Comparison of ENCODE assay signal across 9 cellular contexts in the genomic region with DNA sequence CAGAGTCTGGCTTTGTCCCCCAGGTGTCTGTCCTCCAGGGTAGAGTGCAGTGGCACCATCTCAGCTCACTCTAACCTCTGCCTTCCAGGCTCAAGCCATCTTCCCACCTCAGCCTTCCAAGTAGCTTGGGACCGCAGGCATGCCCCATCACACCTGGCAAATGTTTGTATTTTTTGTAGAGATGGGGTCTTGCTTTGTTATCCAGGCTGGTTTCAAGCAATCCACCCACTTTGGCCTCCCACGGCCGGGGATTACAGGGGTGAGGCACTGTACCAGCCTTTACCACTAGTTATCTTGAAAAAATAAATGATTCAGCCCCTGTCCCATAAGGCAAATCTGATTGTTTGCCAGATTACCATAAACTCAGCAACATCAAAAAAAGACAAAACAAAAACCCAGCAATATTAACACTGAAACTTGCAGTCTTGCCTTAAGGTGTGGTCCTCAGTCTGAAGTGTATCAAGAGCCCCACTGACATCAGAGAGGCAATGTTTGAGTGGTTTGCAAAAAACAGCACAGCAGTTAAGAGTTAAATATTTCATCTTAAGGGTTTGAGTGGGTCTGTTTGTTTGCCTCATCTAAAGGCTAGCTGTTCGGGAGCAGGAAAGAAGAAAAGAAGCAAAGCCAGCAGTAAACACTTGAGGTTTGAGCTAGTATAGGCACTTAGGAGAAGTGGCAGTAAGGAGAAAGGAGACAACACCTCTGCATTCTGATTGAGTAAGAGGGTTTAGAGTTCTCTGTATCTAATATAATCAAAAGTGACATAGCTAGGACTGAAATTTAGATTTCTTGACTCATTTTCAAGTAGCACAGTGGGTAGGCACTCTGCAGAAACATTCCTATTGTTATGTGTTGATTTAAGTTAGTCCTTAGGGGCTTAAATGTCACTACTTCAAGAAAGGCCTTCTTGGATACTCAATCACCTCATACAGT. TPM values are rescaled to one million over a fixed set of nuclear protein-coding genes. Genes with fewer than 3 reads are reported as not detected.
DNase-seq lines count a peak whose midpoint lies in the region; ATAC-seq and TF ChIP-seq lines count a peak whose summit lies in the region.
"Had no signal": no experiment of that assay in that cellular context is flagged by ENCODE, and none has a peak within 500 bp of the region (broad histone marks: within the 10 kb centered on the region; RNA-seq: fewer than 3 reads in every experiment).

No MANE protein-coding gene starts in this region.

- 64% methylated on average over 4 of the region's 4 CpGs for WGBS in right cardiac atrium
- WGBS in lower leg skin, 2 donors: 48 to 56% methylated on average over 4 of the region's 4 CpGs

- peaks cover 25% of the 10 kb centered on the region for H4K20me1 ChIP-seq in PC-9 (ENCODE audit: insufficient read depth)

- H3K27me3 ChIP-seq in right cardiac atrium (ENCODE audit: control insufficient read depth, insufficient read depth) (no peaks in the 10 kb centered on the region), PC-9 (ENCODE audit: insufficient read depth, low read depth) (no peaks in the 10 kb centered on the region)
- H3K27me3 ChIP-seq: body of pancreas had no signal

- POLR2A ChIA-PET in PC-9 (lab: Charles Lee; ENCODE audit: unreplicated experiment): interaction anchor here (0.5 kb wide), 2 partner anchors 25 to 182 kb away, joined by 3 to 10 read pairs; a partner anchor contains a TSS

- peaks cover 3% of the 10 kb centered on the region for H3K36me3 Mint-ChIP-seq in type B pancreatic cell

- H3K79me2 ChIP-seq in PC-9 (ENCODE audit: low read depth): peaks cover 83% of the 10 kb centered on the region

- DNase-seq in right cardiac atrium (no peak), left cardiac atrium (no peak), PC-9 (peak; percentile 31 to 66), epithelial cell of esophagus (ENCODE audit: low read depth) (peak; percentile 59), type B pancreatic cell (ENCODE audit: extremely low spot score, unreplicated experiment) (no peak), HK-2 (ENCODE audit: unreplicated experiment) (no peak), lower leg skin (ENCODE audit: low spot score in 2 of 2) (no peak)
- DNase-seq: body of pancreas had no signal

- peak overlapping the region; percentile 13 for H3K27ac Mint-ChIP-seq in type B pancreatic cell

- TF ChIP-seq POLR2A in lower leg skin (IDR thresholded peaks at IDR 0.05): no peak

- TF ChIP-seq CTCF in PC-9 (conservative IDR thresholded peaks at IDR 0.05) (no peak), epithelial cell of esophagus (IDR thresholded peaks at IDR 0.05; ENCODE audit: insufficient read depth, low read depth, low read length, missing control alignments) (no peak), type B pancreatic cell (conservative IDR thresholded peaks at IDR 0.05) (no peak), lower leg skin (IDR thresholded peaks at IDR 0.05) (no peak)

- no peaks in the 10 kb centered on the region for H3K9me3 Mint-ChIP-seq in type B pancreatic cell

- CTCF ChIA-PET in PC-9 (lab: Charles Lee): no interaction called here

- H3K4me1 Mint-ChIP-seq in type B pancreatic cell (ENCODE audit: unreplicated experiment): peaks cover 37% of the 10 kb centered on the region

- peak overlapping the region; percentile 1 for H3K4me3 Mint-ChIP-seq in type B pancreatic cell

- H3K27ac ChIP-seq in right cardiac atrium (ENCODE audit: low read length): no peak overlapping the region
- peak overlapping the region; percentile 32 for H3K27ac ChIP-seq in PC-9
- H3K27ac ChIP-seq: body of pancreas had no signal

- no peak overlapping the region for H3K4me3 ChIP-seq in right cardiac atrium (ENCODE audit: low read length)
- H3K4me3 ChIP-seq in PC-9: no peak overlapping the region
- H3K4me3 ChIP-seq in epithelial cell of esophagus (ENCODE audit: low read length): no peak overlapping the region
- no peak overlapping the region for H3K4me3 ChIP-seq in lower leg skin (ENCODE audit: low read depth, poor library complexity, severe bottlenecking)
- H3K4me3 ChIP-seq: body of pancreas had no signal

- peak overlapping the region; percentile 34 for H3K4me2 ChIP-seq in PC-9

- peaks cover 8% of the 10 kb centered on the region for H3K4me1 ChIP-seq in right cardiac atrium (ENCODE audit: control insufficient read depth, insufficient read depth, low read length)
- H3K4me1 ChIP-seq in PC-9 (replicated peaks; ENCODE audit: insufficient read depth): peaks cover 30% of the 10 kb centered on the region

- H3K9me3 ChIP-seq in right cardiac atrium (ENCODE audit: control insufficient read depth, low read length): no peaks in the 10 kb centered on the region
- no peaks in the 10 kb centered on the region for H3K9me3 ChIP-seq in PC-9 (ENCODE audit: insufficient read depth, low read depth)
- H3K9me3 ChIP-seq: body of pancreas had no signal

- H3K9me2 ChIP-seq in PC-9 (ENCODE audit: insufficient read depth): no peaks in the 10 kb centered on the region

- H3K36me3 ChIP-seq in PC-9 (ENCODE audit: low read depth): no peaks in the 10 kb centered on the region

- H3K27me3 Mint-ChIP-seq in type B pancreatic cell: no peaks in the 10 kb centered on the region

- BruUV-seq in PC-9 (replicated peaks; lab: Mats Ljungman, UMichigan): no TSS peak

- H2AFZ ChIP-seq in PC-9: no peak overlapping the region

- intact Hi-C loops in right cardiac atrium (cut with DNase I): no loop called here
- intact Hi-C loops in left cardiac atrium (cut with DNase I): no loop called here
- intact Hi-C loops in PC-9 (cut with micrococcal nuclease; ENCODE audit: unreplicated experiment): loop anchor here (5.0 kb wide), 1 partner anchor 39 kb away; a partner anchor contains a TSS
- intact Hi-C loops in lower leg skin (cut with DNase I; ENCODE audit: low total_unique reads): no loop called here

- ATAC-seq in right cardiac atrium (peak; percentile 17 to 36), left cardiac atrium (no peak), HG03354 (IDR thresholded peaks at IDR 0.05; ENCODE audit: poor library complexity, severe bottlenecking, unreplicated experiment) (no peak)
- ATAC-seq: body of pancreas had no signal

- H3F3A ChIP-seq in PC-9 (ENCODE audit: insufficient read depth, low read depth): peaks cover 6% of the 10 kb centered on the region; the same call in 1 of the 2 replicates

RNA-seq across cellular contexts. Expression of a gene that starts 26.3 kb away (rescaled TPM):
- total RNA-seq in right cardiac atrium: 10 to 100 TPM in 3 of 4 donors, 1 to 10 TPM in 1; 8.0 to 16.6 (median 10.4) TPM
- polyA plus RNA-seq in right cardiac atrium: 3.6 TPM
- 10 to 100 TPM in 1 of 2 donors, 1 to 10 TPM in 1; 9.2 to 16.8 TPM for total RNA-seq in left cardiac atrium
- total RNA-seq in PC-9 (2021): 53.5 and 55.9 TPM in 2 replicates
- total RNA-seq in type B pancreatic cell (ENCODE audit: low replicate concordance): 20.2 and 35.1 TPM in 2 replicates
- 100 to 1,000 TPM in 1 of 4 donors, 10 to 100 TPM in 3; 72.4 to 121 (median 88.9) TPM for total RNA-seq in lower leg skin

RNA-seq across cellular contexts. Expression of a gene that starts 39.1 kb away (rescaled TPM):
- total RNA-seq in right cardiac atrium: 10 to 100 TPM; 56.7 to 67.8 (median 60.9) TPM
- 49.1 TPM for polyA plus RNA-seq in right cardiac atrium
- total RNA-seq in left cardiac atrium: 10 to 100 TPM; 54.5 to 57.7 TPM
- 45.4 and 49.5 TPM in 2 replicates for total RNA-seq in PC-9 (2021)
- total RNA-seq in type B pancreatic cell (ENCODE audit: low replicate concordance): 43.5 and 63.0 TPM in 2 replicates
- 10 to 100 TPM; 62.1 to 90.5 (median 81.5) TPM for total RNA-seq in lower leg skin

Comparison
In these comparisons a context has a peak if more than half of its experiments do, and no peak if none do; other contexts are left out.
1. ATAC-seq: peak in right cardiac atrium (2 of 2); none in left cardiac atrium (0 of 2) and HG03354 (single experiment).
2. DNase-seq: peak in PC-9 (2 of 2) and epithelial cell of esophagus (single experiment); none in right cardiac atrium (0 of 3), left cardiac atrium (single experiment), type B pancreatic cell (single experiment), HK-2 (single experiment) and lower leg skin (0 of 2).